ENCODE assay signal across 1 cellular context in the genomic region with DNA sequence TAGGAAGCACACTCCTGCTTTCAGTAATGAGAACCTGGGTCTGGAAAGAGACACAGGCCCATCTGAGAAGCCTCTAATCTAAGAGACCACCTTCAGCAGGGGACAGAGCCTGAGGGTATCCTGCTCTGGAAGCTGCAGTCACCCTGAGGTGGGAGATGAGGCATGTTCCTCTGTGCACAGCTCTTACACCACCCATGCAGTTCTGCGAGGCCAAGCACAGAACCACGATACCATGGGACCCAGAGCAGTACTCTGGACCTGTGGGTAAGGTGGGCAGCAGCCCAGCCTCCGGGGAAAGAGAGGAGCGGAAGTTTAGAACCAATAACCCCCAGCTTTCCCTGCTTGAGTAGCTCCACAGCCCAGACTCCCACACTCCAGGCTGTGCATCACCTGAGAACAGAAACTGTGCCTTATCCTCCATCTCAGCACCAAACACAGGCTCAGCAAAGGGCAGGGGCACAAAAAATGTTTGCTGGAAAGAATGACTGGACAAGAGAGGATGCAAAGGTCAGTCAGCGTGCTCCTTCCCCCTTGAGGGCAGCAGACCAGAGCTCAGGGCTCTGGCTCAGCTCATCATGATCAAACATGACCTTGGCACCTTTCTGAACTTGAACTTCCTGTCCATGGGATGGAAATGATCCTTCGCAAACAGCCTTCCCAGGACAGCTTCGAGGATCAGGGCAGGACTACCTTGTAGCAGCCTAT.
A peak's percentile ranks its signal among the peaks of the same experiment; 100 is the strongest.
TF ChIP-seq lines count a peak whose summit lies in the region.

No MANE protein-coding gene starts in this region.

TF ChIP-seq in HepG2, 621 proteins besides CTCF, POLR2A, EP300 and RAD21 (continued from another document):
- TF ChIP-seq, protein P1, sequence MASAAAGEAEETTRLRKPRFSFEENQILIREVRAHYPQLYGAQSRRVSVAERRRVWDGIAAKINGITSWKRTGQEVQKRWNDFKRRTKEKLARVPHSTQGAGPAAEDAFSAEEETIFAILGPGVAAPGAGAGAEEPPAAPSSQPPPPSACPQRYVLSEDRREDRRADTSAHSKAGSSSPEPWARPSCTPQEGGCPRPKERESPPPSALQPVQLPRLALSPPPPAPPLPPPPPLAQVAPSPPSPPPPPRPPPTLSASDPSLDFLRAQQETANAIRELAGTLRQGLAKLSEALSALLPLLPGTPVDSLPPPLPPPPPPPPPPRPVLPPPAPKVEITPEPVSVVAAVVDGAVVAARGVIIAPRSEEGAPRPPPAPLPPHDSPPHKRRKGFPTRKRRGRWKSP (CRISPR knock-in tag; IDR thresholded peaks at IDR 0.05), result no peak
- TF ChIP-seq, protein P2, sequence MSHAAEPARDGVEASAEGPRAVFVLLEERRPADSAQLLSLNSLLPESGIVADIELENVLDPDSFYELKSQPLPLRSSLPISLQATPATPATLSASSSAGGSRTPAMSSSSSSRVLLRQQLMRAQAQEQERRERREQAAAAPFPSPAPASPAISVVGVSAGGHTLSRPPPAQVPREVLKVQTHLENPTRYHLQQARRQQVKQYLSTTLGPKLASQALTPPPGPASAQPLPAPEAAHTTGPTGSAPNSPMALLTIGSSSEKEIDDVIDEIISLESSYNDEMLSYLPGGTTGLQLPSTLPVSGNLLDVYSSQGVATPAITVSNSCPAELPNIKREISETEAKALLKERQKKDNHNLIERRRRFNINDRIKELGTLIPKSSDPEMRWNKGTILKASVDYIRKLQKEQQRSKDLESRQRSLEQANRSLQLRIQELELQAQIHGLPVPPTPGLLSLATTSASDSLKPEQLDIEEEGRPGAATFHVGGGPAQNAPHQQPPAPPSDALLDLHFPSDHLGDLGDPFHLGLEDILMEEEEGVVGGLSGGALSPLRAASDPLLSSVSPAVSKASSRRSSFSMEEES (CRISPR knock-in tag; IDR thresholded peaks at IDR 0.05), result no peak
- TF ChIP-seq GABPB1 (CRISPR knock-in tag; IDR thresholded peaks at IDR 0.05) (peak; percentile 25; the same call in 1 of the 2 replicates), U2AF2 (IDR thresholded peaks at IDR 0.05; ENCODE audit: low read depth, low read length) (no peak), ZNF788 (CRISPR knock-in tag; IDR thresholded peaks at IDR 0.05; ENCODE audit: borderline replicate concordance) (peak; percentile 21; the same call in 1 of the 2 replicates), MAFK (conservative IDR thresholded peaks at IDR 0.05 in 1 of 2, IDR thresholded peaks at IDR 0.05 in 1 of 2; ENCODE audit: low read length in 2 of 2) (no peak), HOXA9 (CRISPR knock-in tag; IDR thresholded peaks at IDR 0.05; ENCODE audit: borderline replicate concordance) (no peak), LCORL (IDR thresholded peaks at IDR 0.05) (no peak), LCORL (CRISPR knock-in tag; IDR thresholded peaks at IDR 0.05) (0 out of 2 replicates have a peak, but pooled peaks have one; percentile 21), GATAD2A (CRISPR knock-in tag; IDR thresholded peaks at IDR 0.05) (peak; percentile 79), BHLHE40 (IDR thresholded peaks at IDR 0.05; ENCODE audit: low read length) (no peak), TP53 (CRISPR knock-in tag; conservative IDR thresholded peaks at IDR 0.05) (no peak), MIER2 (CRISPR knock-in tag; IDR thresholded peaks at IDR 0.05) (no peak), ZMAT3 (CRISPR knock-in tag; conservative IDR thresholded peaks at IDR 0.05) (no peak), ZNF615 (CRISPR knock-in tag; IDR thresholded peaks at IDR 0.05; ENCODE audit: borderline replicate concordance) (no peak), NCOA1 (CRISPR knock-in tag; IDR thresholded peaks at IDR 0.05) (no peak), RXRA (CRISPR knock-in tag; IDR thresholded peaks at IDR 0.05) (peak; percentile 98), ZNF670 (CRISPR knock-in tag; IDR thresholded peaks at IDR 0.05; ENCODE audit: borderline replicate concordance) (0 out of 2 replicates have a peak, but pooled peaks have one; percentile 42), GPN1 (CRISPR knock-in tag; IDR thresholded peaks at IDR 0.05; ENCODE audit: borderline replicate concordance) (no peak), ZNF329 (CRISPR knock-in tag; IDR thresholded peaks at IDR 0.05; ENCODE audit: low read depth) (no peak), ZNF12 (CRISPR knock-in tag; IDR thresholded peaks at IDR 0.05) (0 out of 2 replicates have a peak, but pooled peaks have one; percentile 26), SIX1 (CRISPR knock-in tag; IDR thresholded peaks at IDR 0.05; ENCODE audit: borderline replicate concordance) (no peak; the same call in 1 of the 2 replicates), GATAD1 (CRISPR knock-in tag; IDR thresholded peaks at IDR 0.05) (no peak), CCDC6 (CRISPR knock-in tag; IDR thresholded peaks at IDR 0.05) (no peak), ZFP82 (CRISPR knock-in tag; IDR thresholded peaks at IDR 0.05; ENCODE audit: borderline replicate concordance) (no peak), ESRRA (CRISPR knock-in tag; IDR thresholded peaks at IDR 0.05; ENCODE audit: low read depth) (peak; percentile 64; the same call in 1 of the 2 replicates)
- TF ChIP-seq, protein P3, sequence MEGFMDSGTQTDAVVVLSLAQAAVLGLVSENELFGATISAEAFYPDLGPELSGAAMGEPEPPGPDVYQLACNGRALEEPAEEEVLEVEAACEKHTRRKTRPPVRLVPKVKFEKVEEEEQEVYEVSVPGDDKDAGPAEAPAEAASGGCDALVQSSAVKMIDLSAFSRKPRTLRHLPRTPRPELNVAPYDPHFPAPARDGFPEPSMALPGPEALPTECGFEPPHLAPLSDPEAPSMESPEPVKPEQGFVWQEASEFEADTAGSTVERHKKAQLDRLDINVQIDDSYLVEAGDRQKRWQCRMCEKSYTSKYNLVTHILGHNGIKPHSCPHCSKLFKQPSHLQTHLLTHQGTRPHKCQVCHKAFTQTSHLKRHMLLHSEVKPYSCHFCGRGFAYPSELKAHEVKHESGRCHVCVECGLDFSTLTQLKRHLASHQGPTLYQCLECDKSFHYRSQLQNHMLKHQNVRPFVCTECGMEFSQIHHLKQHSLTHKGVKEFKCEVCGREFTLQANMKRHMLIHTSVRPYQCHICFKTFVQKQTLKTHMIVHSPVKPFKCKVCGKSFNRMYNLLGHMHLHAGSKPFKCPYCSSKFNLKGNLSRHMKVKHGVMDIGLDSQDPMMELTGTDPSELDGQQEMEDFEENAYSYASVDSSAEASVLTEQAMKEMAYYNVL (CRISPR knock-in tag; IDR thresholded peaks at IDR 0.05; ENCODE audit: borderline replicate concordance), result no peak; the same call in 1 of the 2 replicates
- TF ChIP-seq, protein P4, sequence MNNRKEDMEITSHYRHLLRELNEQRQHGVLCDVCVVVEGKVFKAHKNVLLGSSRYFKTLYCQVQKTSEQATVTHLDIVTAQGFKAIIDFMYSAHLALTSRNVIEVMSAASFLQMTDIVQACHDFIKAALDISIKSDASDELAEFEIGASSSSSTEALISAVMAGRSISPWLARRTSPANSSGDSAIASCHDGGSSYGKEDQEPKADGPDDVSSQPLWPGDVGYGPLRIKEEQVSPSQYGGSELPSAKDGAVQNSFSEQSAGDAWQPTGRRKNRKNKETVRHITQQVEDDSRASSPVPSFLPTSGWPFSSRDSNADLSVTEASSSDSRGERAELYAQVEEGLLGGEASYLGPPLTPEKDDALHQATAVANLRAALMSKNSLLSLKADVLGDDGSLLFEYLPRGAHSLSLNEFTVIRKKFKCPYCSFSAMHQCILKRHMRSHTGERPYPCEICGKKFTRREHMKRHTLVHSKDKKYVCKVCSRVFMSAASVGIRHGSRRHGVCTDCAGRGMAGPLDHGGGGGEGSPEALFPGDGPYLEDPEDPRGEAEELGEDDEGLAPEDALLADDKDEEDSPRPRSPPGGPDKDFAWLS (CRISPR knock-in tag; IDR thresholded peaks at IDR 0.05; ENCODE audit: borderline replicate concordance), result no peak
- TF ChIP-seq, protein P5, sequence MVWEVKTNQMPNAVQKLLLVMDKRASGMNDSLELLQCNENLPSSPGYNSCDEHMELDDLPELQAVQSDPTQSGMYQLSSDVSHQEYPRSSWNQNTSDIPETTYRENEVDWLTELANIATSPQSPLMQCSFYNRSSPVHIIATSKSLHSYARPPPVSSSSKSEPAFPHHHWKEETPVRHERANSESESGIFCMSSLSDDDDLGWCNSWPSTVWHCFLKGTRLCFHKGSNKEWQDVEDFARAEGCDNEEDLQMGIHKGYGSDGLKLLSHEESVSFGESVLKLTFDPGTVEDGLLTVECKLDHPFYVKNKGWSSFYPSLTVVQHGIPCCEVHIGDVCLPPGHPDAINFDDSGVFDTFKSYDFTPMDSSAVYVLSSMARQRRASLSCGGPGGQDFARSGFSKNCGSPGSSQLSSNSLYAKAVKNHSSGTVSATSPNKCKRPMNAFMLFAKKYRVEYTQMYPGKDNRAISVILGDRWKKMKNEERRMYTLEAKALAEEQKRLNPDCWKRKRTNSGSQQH (CRISPR knock-in tag; IDR thresholded peaks at IDR 0.05; ENCODE audit: low read depth), result no peak
- TF ChIP-seq, protein P6, sequence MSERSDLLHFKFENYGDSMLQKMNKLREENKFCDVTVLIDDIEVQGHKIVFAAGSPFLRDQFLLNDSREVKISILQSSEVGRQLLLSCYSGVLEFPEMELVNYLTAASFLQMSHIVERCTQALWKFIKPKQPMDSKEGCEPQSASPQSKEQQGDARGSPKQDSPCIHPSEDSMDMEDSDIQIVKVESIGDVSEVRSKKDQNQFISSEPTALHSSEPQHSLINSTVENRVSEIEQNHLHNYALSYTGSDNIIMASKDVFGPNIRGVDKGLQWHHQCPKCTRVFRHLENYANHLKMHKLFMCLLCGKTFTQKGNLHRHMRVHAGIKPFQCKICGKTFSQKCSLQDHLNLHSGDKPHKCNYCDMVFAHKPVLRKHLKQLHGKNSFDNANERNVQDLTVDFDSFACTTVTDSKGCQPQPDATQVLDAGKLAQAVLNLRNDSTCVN (CRISPR knock-in tag; IDR thresholded peaks at IDR 0.05; ENCODE audit: borderline replicate concordance), result no peak
- TF ChIP-seq, protein P7, sequence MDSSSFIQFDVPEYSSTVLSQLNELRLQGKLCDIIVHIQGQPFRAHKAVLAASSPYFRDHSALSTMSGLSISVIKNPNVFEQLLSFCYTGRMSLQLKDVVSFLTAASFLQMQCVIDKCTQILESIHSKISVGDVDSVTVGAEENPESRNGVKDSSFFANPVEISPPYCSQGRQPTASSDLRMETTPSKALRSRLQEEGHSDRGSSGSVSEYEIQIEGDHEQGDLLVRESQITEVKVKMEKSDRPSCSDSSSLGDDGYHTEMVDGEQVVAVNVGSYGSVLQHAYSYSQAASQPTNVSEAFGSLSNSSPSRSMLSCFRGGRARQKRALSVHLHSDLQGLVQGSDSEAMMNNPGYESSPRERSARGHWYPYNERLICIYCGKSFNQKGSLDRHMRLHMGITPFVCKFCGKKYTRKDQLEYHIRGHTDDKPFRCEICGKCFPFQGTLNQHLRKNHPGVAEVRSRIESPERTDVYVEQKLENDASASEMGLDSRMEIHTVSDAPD (CRISPR knock-in tag; IDR thresholded peaks at IDR 0.05), result no peak
- TF ChIP-seq, protein P8, sequence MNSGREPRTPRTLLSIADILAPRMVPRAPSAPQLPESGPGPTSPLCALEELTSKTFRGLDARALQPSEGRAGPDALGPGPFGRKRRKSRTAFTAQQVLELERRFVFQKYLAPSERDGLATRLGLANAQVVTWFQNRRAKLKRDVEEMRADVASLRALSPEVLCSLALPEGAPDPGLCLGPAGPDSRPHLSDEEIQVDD (CRISPR knock-in tag; IDR thresholded peaks at IDR 0.05; ENCODE audit: borderline replicate concordance), result no peak
